Comparison of ENCODE assay signal across 23 cellular contexts in the genomic region with DNA sequence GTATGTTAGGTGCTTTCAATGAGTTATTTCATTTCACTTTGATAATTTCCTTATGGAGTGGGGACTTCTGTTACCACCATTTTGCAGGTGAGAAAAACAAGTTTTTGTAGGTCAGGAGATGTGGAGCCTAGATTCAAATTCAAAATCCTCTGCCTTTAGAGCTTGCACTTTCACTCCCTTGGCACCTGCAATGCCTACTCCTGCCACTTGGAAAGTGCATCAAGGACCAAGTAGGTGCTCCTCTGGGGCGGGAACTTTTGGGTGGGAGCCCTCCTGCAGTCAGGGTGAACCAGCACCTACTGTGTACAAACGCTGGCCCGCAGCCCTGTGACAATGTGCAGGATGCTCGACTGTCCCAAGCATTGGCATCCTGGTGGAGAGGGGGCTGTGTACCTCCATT.
DNase-seq lines count a peak whose midpoint lies in the region; ATAC-seq and TF ChIP-seq lines count a peak whose summit lies in the region.
"Had no signal": no experiment of that assay in that cellular context is flagged by ENCODE, and none has a peak within 500 bp of the region (broad histone marks: within the 10 kb centered on the region; RNA-seq: fewer than 3 reads in every experiment).

No MANE protein-coding gene starts in this region.

- H3K4me1 ChIP-seq in Caco-2 (no peaks in the 10 kb centered on the region), mammary epithelial cell (ENCODE audit: insufficient read depth, low read length) (no peaks in the 10 kb centered on the region)
- H3K4me1 ChIP-seq: colonic mucosa, vagina had no signal

- CTCF ChIA-PET in Caco-2 (lab: Charles Lee) (no interaction called here), mammary epithelial cell (lab: Charles Lee; ENCODE audit: low non-redundant PET) (no interaction called here)

- 66% methylated on average over 3 of the region's 4 CpGs for WGBS in mammary epithelial cell (ENCODE audit: low coverage, missing lambda C conversion rate)

- H4K20me1 ChIP-seq in mammary epithelial cell (ENCODE audit: insufficient read depth, low read length): no peaks in the 10 kb centered on the region

- no peak overlapping the region for H3K4me2 ChIP-seq in mammary epithelial cell (ENCODE audit: insufficient read depth, low read depth, low read length)

- no peaks in the 10 kb centered on the region for H3K9me3 Mint-ChIP-seq in Caco-2 (ENCODE audit: unreplicated experiment)
- H3K9me3 Mint-ChIP-seq in nephron progenitor cell: no peaks in the 10 kb centered on the region

- ATAC-seq in GM21528 (IDR thresholded peaks at IDR 0.05; ENCODE audit: low FRiP score, unreplicated experiment) (no peak), HG03175 (IDR thresholded peaks at IDR 0.05; ENCODE audit: unreplicated experiment) (no peak)
- ATAC-seq: right cardiac atrium had no signal

- in situ Hi-C loops in mammary epithelial cell (cut with MboI; ENCODE audit: low sequenced_read_pairs in 2 of 2): no loop called here

- BruUV-seq in Caco-2 (replicated peaks; lab: Mats Ljungman, UMichigan) (no TSS peak), mammary epithelial cell (replicated peaks; lab: Mats Ljungman, UMichigan) (no TSS peak)

- H3K4me1 Mint-ChIP-seq in Caco-2 (ENCODE audit: low read depth, unreplicated experiment) (no peaks in the 10 kb centered on the region), nephron progenitor cell (peaks cover 25% of the 10 kb centered on the region)

- no peaks in the 10 kb centered on the region for H3K36me3 Mint-ChIP-seq in Caco-2 (ENCODE audit: insufficient read depth, unreplicated experiment)
- no peaks in the 10 kb centered on the region for H3K36me3 Mint-ChIP-seq in nephron progenitor cell (ENCODE audit: low read depth)

- H3K27me3 Mint-ChIP-seq in Caco-2 (ENCODE audit: insufficient read depth, unreplicated experiment) (no peaks in the 10 kb centered on the region), nephron progenitor cell (ENCODE audit: low read depth, poor library complexity) (peaks cover 16% of the 10 kb centered on the region)

- H3K79me2 ChIP-seq in mammary epithelial cell (ENCODE audit: insufficient read depth, low read length): no peaks in the 10 kb centered on the region

- dilution Hi-C loops in mammary epithelial cell (cut with HindIII; ENCODE audit: low sequenced_read_pairs): no loop called here

- no peak overlapping the region for H3K9ac ChIP-seq in mammary epithelial cell (ENCODE audit: insufficient read depth, low read length)

- TF ChIP-seq CTCF in Caco-2 (IDR thresholded peaks at IDR 0.05; ENCODE audit: insufficient read depth in 1 of 2, low read depth in 1 of 2, low read length in 1 of 2, severe bottlenecking in 1 of 2, unreplicated experiment in 1 of 2) (peak; percentile 6 to 42), LNCAP (IDR thresholded peaks at IDR 0.05) (peak; percentile 19; the same call in 1 of the 2 replicates), mammary epithelial cell (conservative IDR thresholded peaks at IDR 0.05 in 1 of 2, IDR thresholded peaks at IDR 0.05 in 1 of 2; ENCODE audit: extremely low read depth in 1 of 2, insufficient read depth in 1 of 2, low read depth in 1 of 2, low read length in 2 of 2) (peak; percentile 18 to 34), nephron progenitor cell (IDR thresholded peaks at IDR 0.05) (peak; percentile 34)

- no peaks in the 10 kb centered on the region; the same call in 1 of the 2 replicates for H3K27me3 ChIP-seq in Caco-2 (replicated peaks; ENCODE audit: control insufficient read depth, insufficient read depth, low read length)
- peaks cover 5% of the 10 kb centered on the region for H3K27me3 ChIP-seq in mammary epithelial cell (ENCODE audit: insufficient read depth, low read length)
- H3K27me3 ChIP-seq: colonic mucosa, vagina had no signal

- H3K36me3 ChIP-seq in Caco-2 (ENCODE audit: control insufficient read depth, insufficient read depth, low read length): no peaks in the 10 kb centered on the region
- H3K36me3 ChIP-seq in mammary epithelial cell (ENCODE audit: insufficient read depth, low read length): no peaks in the 10 kb centered on the region
- H3K36me3 ChIP-seq: colonic mucosa, neutrophil, vagina had no signal

- H3K4me3 ChIP-seq in Caco-2 (ENCODE audit: low read depth, low read length) (no peak overlapping the region), mammary epithelial cell (replicated peaks in 1 of 3; ENCODE audit: insufficient read depth in 1 of 3, low read depth in 2 of 3, low read length in 3 of 3) (no peak overlapping the region)
- H3K4me3 ChIP-seq: colonic mucosa, vagina had no signal

- intact Hi-C loops in Caco-2 (cut with micrococcal nuclease; ENCODE audit: unreplicated experiment): no loop called here
- intact Hi-C loops in mammary epithelial cell (cut with micrococcal nuclease): no loop called here

- no peak overlapping the region for H2AFZ ChIP-seq in mammary epithelial cell (ENCODE audit: low read depth, low read length)

- POLR2A ChIA-PET in Caco-2 (lab: Charles Lee): no interaction called here

- H3K9me3 ChIP-seq in Caco-2: no peaks in the 10 kb centered on the region
- no peaks in the 10 kb centered on the region for H3K9me3 ChIP-seq in mammary epithelial cell (replicated peaks; ENCODE audit: insufficient read depth, low read length)
- H3K9me3 ChIP-seq: colonic mucosa, neutrophil, vagina had no signal

- no peak overlapping the region for H3K27ac ChIP-seq in mammary epithelial cell (ENCODE audit: insufficient read depth, low read depth, low read length)
- H3K27ac ChIP-seq: colonic mucosa, epithelial cell of prostate, HL-60, neutrophil, vagina had no signal

- DNase-seq in Caco-2 (no peak), mammary epithelial cell (no peak), nephron progenitor cell (no peak), GM03348 (ENCODE audit: low spot score) (no peak), NK-92 (lab: John Stamatoyannopoulos, UW; ENCODE audit: unreplicated experiment) (no peak)
- DNase-seq: activated gamma-delta T cell, anterior cingulate cortex, colonic mucosa, COR-L47, kidney glomerular epithelial cell, mesendoderm, NCI-H1417, NCI-H2171 treated with DMSO at 0.1 percent for 48 hours, right cardiac atrium, SIG-M5, T-helper 2 cell had no signal

- no peak overlapping the region for H3K27ac Mint-ChIP-seq in Caco-2 (ENCODE audit: unreplicated experiment)
- H3K27ac Mint-ChIP-seq in nephron progenitor cell: no peak overlapping the region

- H3K4me3 Mint-ChIP-seq in Caco-2 (ENCODE audit: unreplicated experiment): no peak overlapping the region
- H3K4me3 Mint-ChIP-seq in nephron progenitor cell: no peak overlapping the region
